Comparison of ENCODE assay signal across 22 cellular contexts in genomic region chr17:3761918-3762380, GRCh38.
"Had no signal": no experiment of that assay in that cellular context is flagged by ENCODE, and none has a peak within 500 bp of the region (broad histone marks: within the 10 kb centered on the region; RNA-seq: fewer than 3 reads in every experiment).

No MANE protein-coding gene starts in this region.

- H3K4me1 ChIP-seq: neural progenitor cell, testis, tibial artery had no signal

- H3K27ac Mint-ChIP-seq: effector memory CD8-positive, alpha-beta T cell; memory B cell; nephron; neural progenitor cell; type B pancreatic cell had no signal

- H3K4me2 ChIP-seq: neural progenitor cell, smooth muscle cell had no signal

- H3K27me3 Mint-ChIP-seq: effector memory CD8-positive, alpha-beta T cell; memory B cell; type B pancreatic cell had no signal

- H3K4me1 Mint-ChIP-seq: nephron, neural progenitor cell had no signal

- H3K27me3 ChIP-seq: neural progenitor cell, ovary, testis had no signal

- H3K36me3 ChIP-seq: neural progenitor cell, ovary, tibial artery had no signal

- H3K9me3 Mint-ChIP-seq: effector memory CD8-positive, alpha-beta T cell had no signal

- H3K9ac ChIP-seq: neural progenitor cell had no signal

- H3K4me3 Mint-ChIP-seq: memory B cell, nephron, neural progenitor cell, type B pancreatic cell had no signal

- ATAC-seq: effector memory CD8-positive, alpha-beta T cell; left lobe of liver; sciatic nerve; stimulated activated naive CD8-positive, alpha-beta T cell treated with anti-CD3 and anti-CD28 coated beads, Interleukin-15, Interleukin-2, amounts not matched to agents 100 U/mL and 50 U/mL, for 24 hours had no signal

- H3K36me3 Mint-ChIP-seq: neural progenitor cell, type B pancreatic cell had no signal

- H2AFZ ChIP-seq: neural progenitor cell had no signal

- H3K9me3 ChIP-seq: ovary, testis had no signal

- H3K4me3 ChIP-seq: lung, neural progenitor cell, ovary, smooth muscle cell, testis, tibial artery had no signal

- DNase-seq: cortex of kidney; effector memory CD8-positive, alpha-beta T cell; hypothalamus; nucleus accumbens; ovary; retina; stimulated activated CD4-positive, alpha-beta T cell treated with anti-CD3 and anti-CD28 coated beads, Interleukin-12 subunit alpha, Interleukin-12 subunit beta, amount 100 ng/mL, for 4 hours; stimulated activated CD4-positive, alpha-beta T cell treated with anti-CD3 and anti-CD28 coated beads, Interleukin-1b, Interleukin-23, amount 100 ng/mL, for 48 hours; stimulated activated CD4-positive, alpha-beta T cell treated with anti-CD3 and anti-CD28 coated beads, Interleukin-4, amount 100 ng/mL, for 1 hour; stimulated activated CD8-positive, alpha-beta memory T cell treated with anti-CD3 and anti-CD28 coated beads, Interleukin-4, amount 100 ng/mL, for 48 hours; stimulated activated naive CD8-positive, alpha-beta T cell treated with anti-CD3 and anti-CD28 coated beads, Interleukin-15, Interleukin-2, amounts not matched to agents 100 U/mL and 50 U/mL, for 24 hours; substantia nigra; testis; tibial artery had no signal

- H3K27ac ChIP-seq: neural progenitor cell, ovary, testis, tibial artery had no signal
